In genomic region chr4:94917146-94917545, GRCh38 we compare ENCODE assay signal across 9 cellular contexts.
"Had no signal": no experiment of that assay in that cellular context is flagged by ENCODE, and none has a peak within 500 bp of the region (broad histone marks: within the 10 kb centered on the region; RNA-seq: fewer than 3 reads in every experiment).

No MANE protein-coding gene starts in this region.

- ATAC-seq: GM23338, HCT116 had no signal

- DNase-seq: GM23248, GOT3, H7, H9, HCEC 1CT, HFFc6 had no signal

- H3K9me3 Mint-ChIP-seq: HFFc6 had no signal

- H3K4me3 ChIP-seq: GM23248, GM23338, HAP-1 had no signal

- H3K27ac ChIP-seq: GM23248 had no signal

- H3K27ac Mint-ChIP-seq: GM23338, H9, HFFc6 had no signal

- H3K4me2 ChIP-seq: GM23338 had no signal

- H3K9me3 ChIP-seq: HAP-1 had no signal

- H3K36me3 ChIP-seq: HAP-1 had no signal

- H3K4me3 Mint-ChIP-seq: GM23338, H9, HFFc6 had no signal

- H3K9ac ChIP-seq: GM23248 had no signal

- H2AFZ ChIP-seq: GM23248, GM23338 had no signal
